Comparison of ENCODE assay signal across 1 cellular context in genomic region chr15:69462493-69463181, GRCh38.
TF ChIP-seq lines count a peak whose summit lies in the region.

No MANE protein-coding gene starts in this region.

TF ChIP-seq in HepG2, 621 proteins besides CTCF, POLR2A, EP300 and RAD21 (continued from another document and continues in another):
- TF ChIP-seq UBTF (CRISPR knock-in tag; IDR thresholded peaks at IDR 0.05) (no peak; the same call in none of the 2 replicates), E2F2 (CRISPR knock-in tag; IDR thresholded peaks at IDR 0.05; ENCODE audit: borderline replicate concordance) (0 out of 2 replicates have a peak, but pooled peaks have one; percentile 27), ZBTB25 (CRISPR knock-in tag; IDR thresholded peaks at IDR 0.05) (no peak), CHCHD3 (CRISPR knock-in tag; IDR thresholded peaks at IDR 0.05) (no peak), ZNF878 (CRISPR knock-in tag; IDR thresholded peaks at IDR 0.05) (no peak), ISX (CRISPR knock-in tag; conservative IDR thresholded peaks at IDR 0.05) (no peak), ZNF773 (CRISPR knock-in tag; IDR thresholded peaks at IDR 0.05; ENCODE audit: borderline replicate concordance) (no peak), TBP (CRISPR knock-in tag; IDR thresholded peaks at IDR 0.05) (no peak), ZNF124 (CRISPR knock-in tag; IDR thresholded peaks at IDR 0.05) (no peak), KLF9 (CRISPR knock-in tag; IDR thresholded peaks at IDR 0.05; ENCODE audit: low read depth) (no peak), ZNF224 (CRISPR knock-in tag; IDR thresholded peaks at IDR 0.05) (0 out of 2 replicates have a peak, but pooled peaks have one; percentile 9), ZNF770 (CRISPR knock-in tag; IDR thresholded peaks at IDR 0.05) (peak; percentile 99), PREB (CRISPR knock-in tag; IDR thresholded peaks at IDR 0.05) (no peak), KDM2A (CRISPR knock-in tag; IDR thresholded peaks at IDR 0.05; ENCODE audit: borderline replicate concordance, low read depth) (peak; percentile 88), RBAK (CRISPR knock-in tag; IDR thresholded peaks at IDR 0.05) (no peak), ZNF790 (CRISPR knock-in tag; IDR thresholded peaks at IDR 0.05; ENCODE audit: borderline replicate concordance) (no peak), STAT6 (CRISPR knock-in tag; IDR thresholded peaks at IDR 0.05; ENCODE audit: borderline replicate concordance) (no peak; the same call in 1 of the 2 replicates), ELF3 (CRISPR knock-in tag; IDR thresholded peaks at IDR 0.05) (peak; percentile 64), ZNF282 (IDR thresholded peaks at IDR 0.05; ENCODE audit: partially characterized antibody) (no peak), MIER3 (CRISPR knock-in tag; IDR thresholded peaks at IDR 0.05; ENCODE audit: borderline replicate concordance) (no peak), ZNF652 (CRISPR knock-in tag; IDR thresholded peaks at IDR 0.05; ENCODE audit: borderline replicate concordance, low read depth) (no peak), MZF1 (CRISPR knock-in tag; IDR thresholded peaks at IDR 0.05; ENCODE audit: borderline replicate concordance) (no peak), ZBTB7B (CRISPR knock-in tag; IDR thresholded peaks at IDR 0.05) (peak; percentile 74; the same call in 1 of the 2 replicates), SKI (IDR thresholded peaks at IDR 0.05; ENCODE audit: partially characterized antibody) (peak; percentile 30), ATF4 (CRISPR knock-in tag; IDR thresholded peaks at IDR 0.05) (no peak; a peak in 1 of 4 replicates), RELA (CRISPR knock-in tag; IDR thresholded peaks at IDR 0.05) (no peak), REL (CRISPR knock-in tag; conservative IDR thresholded peaks at IDR 0.05) (no peak), HOXA9 (CRISPR knock-in tag; IDR thresholded peaks at IDR 0.05; ENCODE audit: borderline replicate concordance) (no peak), JDP2 (CRISPR knock-in tag; IDR thresholded peaks at IDR 0.05; ENCODE audit: borderline replicate concordance) (no peak), ZSCAN12 (CRISPR knock-in tag; IDR thresholded peaks at IDR 0.05) (no peak), RORA (CRISPR knock-in tag; IDR thresholded peaks at IDR 0.05) (no peak), NFRKB (IDR thresholded peaks at IDR 0.05) (no peak), ZNF670 (CRISPR knock-in tag; IDR thresholded peaks at IDR 0.05; ENCODE audit: borderline replicate concordance) (peak; percentile 27; the same call in 1 of the 2 replicates), ZNF451 (CRISPR knock-in tag; IDR thresholded peaks at IDR 0.05) (no peak), ARID3A (IDR thresholded peaks at IDR 0.05; ENCODE audit: low read depth, low read length) (no peak), ZNF549 (CRISPR knock-in tag; IDR thresholded peaks at IDR 0.05) (no peak), SMC3 (IDR thresholded peaks at IDR 0.05; ENCODE audit: low read length) (no peak), DNMT3B (CRISPR knock-in tag; conservative IDR thresholded peaks at IDR 0.05) (0 out of 2 replicates have a peak, but pooled peaks have one; percentile 36), NFIC (IDR thresholded peaks at IDR 0.05; ENCODE audit: low read length) (no peak), XRCC5 (optimal IDR thresholded peaks at IDR 0.05; ENCODE audit: low read length) (peak; percentile 66), ZNF18 (CRISPR knock-in tag; IDR thresholded peaks at IDR 0.05; ENCODE audit: insufficient replicate concordance) (no peak), YY1 (IDR thresholded peaks at IDR 0.05; ENCODE audit: insufficient read depth, insufficient replicate concordance, low read depth, low read length) (peak; percentile 57), ZNF431 (CRISPR knock-in tag; IDR thresholded peaks at IDR 0.05; ENCODE audit: borderline replicate concordance, low read depth) (no peak), ZNF761 (CRISPR knock-in tag; conservative IDR thresholded peaks at IDR 0.05) (no peak), TIGD3 (CRISPR knock-in tag; IDR thresholded peaks at IDR 0.05; ENCODE audit: borderline replicate concordance) (no peak)
